Comparison of ENCODE assay signal across 8 cellular contexts in the genomic region with DNA sequence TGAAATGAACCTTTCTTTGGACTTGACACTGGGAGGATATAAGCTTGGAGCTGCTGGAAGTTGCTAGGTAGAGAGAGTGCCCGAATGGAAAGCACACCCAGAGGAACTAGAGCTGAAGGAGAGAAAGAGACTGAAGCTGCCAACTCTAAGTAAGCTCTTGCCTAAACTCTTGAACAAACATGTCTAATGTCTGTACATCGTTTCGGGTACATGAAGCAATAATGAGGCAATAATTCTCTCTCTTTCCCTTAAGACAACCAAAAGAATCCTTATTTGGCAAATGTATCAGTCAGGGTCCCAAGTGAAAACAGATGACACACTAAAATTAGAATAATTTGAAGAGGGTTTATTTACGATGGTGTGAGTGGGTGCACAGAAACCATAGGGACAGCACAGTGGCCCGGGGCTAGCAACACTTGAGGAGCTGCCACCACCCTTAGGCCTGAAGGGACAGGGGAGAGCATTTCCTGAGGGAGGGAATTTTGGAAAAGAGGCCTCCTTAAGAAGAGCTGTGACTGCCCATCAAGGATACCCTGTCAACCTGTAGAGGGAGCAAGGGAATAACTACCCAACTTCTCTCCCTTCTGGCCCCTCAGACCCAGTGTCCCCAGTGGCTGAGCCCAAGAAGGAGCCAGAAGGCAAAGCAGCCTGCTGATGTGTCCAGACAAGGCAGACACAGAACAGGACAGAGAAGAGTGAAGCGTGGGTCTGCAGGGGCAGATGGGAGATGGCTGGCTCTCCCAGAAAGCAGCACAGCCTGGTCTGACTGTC. TPM values are rescaled to one million over a fixed set of nuclear protein-coding genes. Genes with fewer than 3 reads are reported as not detected.
DNase-seq lines count a peak whose midpoint lies in the region; ATAC-seq, FAIRE-seq and TF ChIP-seq lines count a peak whose summit lies in the region.

No MANE protein-coding gene starts in this region.

- no peak overlapping the region for H3K23ac ChIP-seq in H9 (ENCODE audit: insufficient read length, low read depth, low read length)

- H3K27me3 Mint-ChIP-seq in H9 (ENCODE audit: low read depth) (peaks cover 5% of the 10 kb centered on the region), T-cell (no peaks in the 10 kb centered on the region)
- H3K27me3 Mint-ChIP-seq in CD8-positive, alpha-beta memory T cell = no peaks in the 10 kb centered on the region

- H3K9me3 Mint-ChIP-seq in H9 (no peaks in the 10 kb centered on the region; a peak in 1 of 5 replicates), T-cell (no peaks in the 10 kb centered on the region)
- H3K9me3 Mint-ChIP-seq in CD8-positive, alpha-beta memory T cell = no peaks in the 10 kb centered on the region

- DNase-seq in AG09309 (ENCODE audit: low read depth) = peak; percentile 77
- DNase-seq in H9 = peak; percentile 85
- no peak for DNase-seq in T-cell
- DNase-seq in left cardiac atrium = no peak
- peak; percentile 33 for DNase-seq in urothelium cell line (ENCODE audit: low spot score)
- no peak for DNase-seq in CD8-positive, alpha-beta memory T cell
- no peak for DNase-seq in NCI-H1417 treated with DMSO at 0.1 percent for 48 hours (lab: John Stamatoyannopoulos, UW)
- no peak for DNase-seq in OCI-M2 (lab: John Stamatoyannopoulos, UW; ENCODE audit: unreplicated experiment)

- H3K4me2 ChIP-seq in H9 (ENCODE audit: insufficient read depth, insufficient read length, low read length) = no peak overlapping the region

- H2BK120ac ChIP-seq in H9 (ENCODE audit: low read depth, low read length, poor library complexity, severe bottlenecking) = no peak overlapping the region

- no peak overlapping the region for H4K91ac ChIP-seq in H9 (ENCODE audit: insufficient read length, low read depth, low read length)

- H4K8ac ChIP-seq in H9 (replicated peaks; ENCODE audit: insufficient read length, low read depth, low read length) = no peak overlapping the region

- H3K27ac ChIP-seq in H9 (ENCODE audit: insufficient read length, low read depth, low read length) = no peak overlapping the region
- no peak overlapping the region for H3K27ac ChIP-seq in CD8-positive, alpha-beta memory T cell (ENCODE audit: low read depth, low read length)

- H3K9ac ChIP-seq in H9 (ENCODE audit: extremely low read depth, insufficient read length, low read length) = no peak overlapping the region

- H2AFZ ChIP-seq in H9 (ENCODE audit: low read length) = no peak overlapping the region

- intact Hi-C loops in left cardiac atrium (cut with DNase I) = loop anchor here in 1 of 2 donors (10.0 kb wide), 1 partner anchor 87 kb away; no protein-coding TSS in a partner anchor

- H3K36me3 ChIP-seq in CD8-positive, alpha-beta memory T cell (ENCODE audit: insufficient read depth, low read length) = no peaks in the 10 kb centered on the region

- no CpG with 5 or more reads among the region's 6 CpGs for WGBS in H9 (ENCODE audit: extremely low coverage, insufficient read length, low lambda C conversion rate)

- H2BK15ac ChIP-seq in H9 (ENCODE audit: low read depth, low read length) = no peak overlapping the region

- H3K79me1 ChIP-seq in H9 (ENCODE audit: insufficient read depth, low read depth, low read length, poor library complexity, severe bottlenecking) = no peaks in the 10 kb centered on the region

- H2AK5ac ChIP-seq in H9 (ENCODE audit: insufficient read length, low read length) = no peak overlapping the region

- H2BK12ac ChIP-seq in H9 (ENCODE audit: insufficient read length, low read depth, low read length) = no peak overlapping the region

- H3K4me1 Mint-ChIP-seq in H9 (peaks cover 9 to 15% of the 10 kb centered on the region in 2 experiments), T-cell (peaks cover 19 to 30% (median 22%) of the 10 kb centered on the region in 3 donors)
- peaks cover 27 to 31% (median 28%) of the 10 kb centered on the region in 3 donors for H3K4me1 Mint-ChIP-seq in CD8-positive, alpha-beta memory T cell

- no peaks in the 10 kb centered on the region for H3K79me2 ChIP-seq in H9 (ENCODE audit: insufficient read depth, low read length)

- no peak for FAIRE-seq in urothelium cell line (lab: Jason Lieb, UNC)

- no peak overlapping the region for H3K14ac ChIP-seq in H9 (ENCODE audit: insufficient read depth, low read length)

- H3K27ac Mint-ChIP-seq in H9 (peak overlapping the region; percentile 28 to 66 (median 64); a peak in 5 of 7 replicates), T-cell (peak overlapping the region; percentile 15 to 49)
- H3K27ac Mint-ChIP-seq in CD8-positive, alpha-beta memory T cell = peak overlapping the region in 3 of 8 donors; percentile 41 to 90 (median 72)

- no peaks in the 10 kb centered on the region for H4K20me1 ChIP-seq in H9 (ENCODE audit: control insufficient read depth, insufficient read depth, insufficient read length)

- ATAC-seq in T-cell (replicated peaks in 1 of 4) (no peak), left cardiac atrium (peak; percentile 61 to 71)

- TF ChIP-seq CTCF in AG09309 (IDR thresholded peaks at IDR 0.05; ENCODE audit: control insufficient read depth, insufficient read depth, low read depth, low read length, missing control alignments) = peak; percentile 61
- peak; percentile 76 for TF ChIP-seq CTCF in H9 (conservative IDR thresholded peaks at IDR 0.05)

- H3K4ac ChIP-seq in H9 (ENCODE audit: low read depth, low read length) = no peak overlapping the region

- H3K4me3 Mint-ChIP-seq in H9 (no peak overlapping the region), T-cell (no peak overlapping the region)
- H3K4me3 Mint-ChIP-seq in CD8-positive, alpha-beta memory T cell = no peak overlapping the region

- no peak overlapping the region for H3K18ac ChIP-seq in H9 (ENCODE audit: insufficient read length, low read depth, low read length)

- no peak overlapping the region for H3K4me3 ChIP-seq in AG09309 (ENCODE audit: control insufficient read depth, low read depth, low read length)
- H3K4me3 ChIP-seq in CD8-positive, alpha-beta memory T cell (ENCODE audit: low read length) = no peak overlapping the region

- H3T11ph ChIP-seq in H9 (ENCODE audit: low read length) = no peak overlapping the region

- CTCF ChIA-PET in T-cell (lab: Charles Lee) = interaction anchor here in 1 of 2 donors (0.5 kb wide), 1 partner anchor 74 kb away, joined by 3 read pairs; no protein-coding TSS in a partner anchor
- CTCF ChIA-PET in CD8-positive, alpha-beta memory T cell (lab: Charles Lee) = interaction anchor here (0.6 to 1.5 kb wide), 5 partner anchors 14 to 188 kb away, joined by 3 to 5 read pairs (median 3); partner anchors contain the start of gene PTP4A2

- no peaks in the 10 kb centered on the region for H3K23me2 ChIP-seq in H9 (ENCODE audit: insufficient read length, low read depth, low read length, poor library complexity, severe bottlenecking)

- no peaks in the 10 kb centered on the region for H3K27me3 ChIP-seq in H9 (ENCODE audit: insufficient read depth, low read length)
- H3K27me3 ChIP-seq in CD8-positive, alpha-beta memory T cell (ENCODE audit: insufficient read depth, low read length, poor library complexity, severe bottlenecking) = no peaks in the 10 kb centered on the region

- no peaks in the 10 kb centered on the region for H3K9me3 ChIP-seq in H9 (ENCODE audit: control insufficient read depth, low read depth, low read length)
- H3K9me3 ChIP-seq in CD8-positive, alpha-beta memory T cell (ENCODE audit: low read length) = no peaks in the 10 kb centered on the region

- H4K5ac ChIP-seq in H9 (ENCODE audit: insufficient read length, low read depth, low read length) = no peak overlapping the region

- H2BK5ac ChIP-seq in H9 (ENCODE audit: insufficient read length, low read length) = no peak overlapping the region

- H3K56ac ChIP-seq in H9 (ENCODE audit: insufficient read length, low read depth, low read length) = no peak overlapping the region

- no peaks in the 10 kb centered on the region; the same call in 1 of the 2 replicates for H3K4me1 ChIP-seq in H9 (ENCODE audit: insufficient read depth, low read length)
- peaks cover 18% of the 10 kb centered on the region for H3K4me1 ChIP-seq in CD8-positive, alpha-beta memory T cell (ENCODE audit: insufficient read depth, low read length)

- H2BK20ac ChIP-seq in H9 (ENCODE audit: low read depth, low read length, poor library complexity, severe bottlenecking) = no peak overlapping the region

- POLR2A ChIA-PET in T-cell (lab: Charles Lee) = no interaction called here
- POLR2A ChIA-PET in CD8-positive, alpha-beta memory T cell (lab: Charles Lee) = no interaction called here

- H3K36me3 Mint-ChIP-seq in H9 (ENCODE audit: insufficient read depth in 1 of 3, low read depth in 3 of 3) (no peaks in the 10 kb centered on the region; a peak in 1 of 7 replicates), T-cell (no peaks in the 10 kb centered on the region)
- H3K36me3 Mint-ChIP-seq in CD8-positive, alpha-beta memory T cell = no peaks in the 10 kb centered on the region

RNA-seq across cellular contexts. Expression of gene KHDRBS1, which starts 36.1 kb away (rescaled TPM):
- total RNA-seq in H9 (2021) = 267 and 273 TPM in 2 replicates
- total RNA-seq in T-cell = 100 to 1,000 TPM in 3 of 5 donors, 10 to 100 TPM in 2; 98.9 to 115 (median 111) TPM
- total RNA-seq in left cardiac atrium = 10 to 100 TPM; 57.2 to 76.6 TPM
- 100 to 1,000 TPM; 210 TPM for total RNA-seq in CD8-positive, alpha-beta memory T cell
- 117 TPM for polyA plus RNA-seq in CD8-positive, alpha-beta memory T cell

RNA-seq across cellular contexts. Expression of gene PTP4A2, which starts 39.4 kb away (rescaled TPM):
- total RNA-seq in H9 (2021) = 191 and 192 TPM in 2 replicates
- 100 to 1,000 TPM; 187 to 341 (median 224) TPM for total RNA-seq in T-cell
- total RNA-seq in left cardiac atrium = 100 to 1,000 TPM; 281 to 449 TPM
- 100 to 1,000 TPM; 339 to 368 TPM for total RNA-seq in CD8-positive, alpha-beta memory T cell
- 598 TPM for polyA plus RNA-seq in CD8-positive, alpha-beta memory T cell

Comparison
In these comparisons a context has a peak if more than half of its experiments do, and no peak if none do; other contexts are left out.
1. DNase-seq: peak in AG09309 (single experiment), H9 (single experiment) and urothelium cell line (single experiment); none in T-cell (0 of 34), left cardiac atrium (single experiment), CD8-positive, alpha-beta memory T cell (0 of 5), NCI-H1417 treated with DMSO at 0.1 percent for 48 hours (single experiment) and OCI-M2 (single experiment).
2. ATAC-seq: peak in left cardiac atrium (2 of 2); none in T-cell (0 of 4).